In genomic region chr2:207725815-207726578, GRCh38 we compare ENCODE assay signal across 11 cellular contexts. TPM values are rescaled to one million over a fixed set of nuclear protein-coding genes. Genes with fewer than 3 reads are reported as not detected.
DNase-seq lines count a peak whose midpoint lies in the region; ATAC-seq, FAIRE-seq and TF ChIP-seq lines count a peak whose summit lies in the region.
"Had no signal": no experiment of that assay in that cellular context is flagged by ENCODE, and none has a peak within 500 bp of the region (broad histone marks: within the 10 kb centered on the region; RNA-seq: fewer than 3 reads in every experiment).

No MANE protein-coding gene starts in this region.

- H3K4me2 ChIP-seq in endothelial cell of umbilical vein (ENCODE audit: insufficient read depth, low read length), result peak overlapping the region; percentile 4

- H3K27me3 ChIP-seq in breast epithelium (no peaks in the 10 kb centered on the region), endothelial cell of umbilical vein (ENCODE audit: control insufficient read depth in 2 of 2, insufficient read depth in 2 of 2, low read length in 2 of 2) (no peaks in the 10 kb centered on the region)
- H3K27me3 ChIP-seq: suprapubic skin had no signal

- H3K9me3 ChIP-seq in breast epithelium, result no peaks in the 10 kb centered on the region
- no peaks in the 10 kb centered on the region for H3K9me3 ChIP-seq in endothelial cell of umbilical vein (replicated peaks; ENCODE audit: control insufficient read depth, insufficient read depth, low read length)
- H3K9me3 ChIP-seq: suprapubic skin had no signal

- H3K4me3 Mint-ChIP-seq in MCF 10A (ENCODE audit: unreplicated experiment), result no peak overlapping the region

- H4K20me1 ChIP-seq in endothelial cell of umbilical vein (replicated peaks; ENCODE audit: control insufficient read depth, extremely low read depth, insufficient read depth, low read length), result no peaks in the 10 kb centered on the region

- peak overlapping the region; percentile 20 for H2AFZ ChIP-seq in endothelial cell of umbilical vein (ENCODE audit: low read depth, low read length)

- BruUV-seq in MCF 10A (replicated peaks; lab: Mats Ljungman, UMichigan), result no TSS peak
- no TSS peak for BruUV-seq in endothelial cell of umbilical vein (replicated peaks; lab: Mats Ljungman, UMichigan)

- H3K27me3 Mint-ChIP-seq in MCF 10A (ENCODE audit: insufficient read depth, unreplicated experiment), result no peaks in the 10 kb centered on the region

- POLR2A ChIA-PET in MCF 10A (lab: Yijun Ruan, JAX), result interaction anchor here (0.6 to 6.4 kb wide), 16 partner anchors 7 to 529 kb away, joined by 3 to 57 read pairs (median 6); partner anchors contain the start of genes CCNYL1, CREB1, IDH1 and METTL21A
- POLR2A ChIA-PET in endothelial cell of umbilical vein (lab: Charles Lee), result interaction anchor here (0.6 to 2.8 kb wide), 2 partner anchors 15 to 34 kb away, joined by 5 to 9 read pairs; partner anchors contain the start of gene CCNYL1

- H3K36me3 ChIP-seq in breast epithelium, result no peaks in the 10 kb centered on the region
- H3K36me3 ChIP-seq in endothelial cell of umbilical vein (ENCODE audit: control insufficient read depth in 2 of 2, extremely low read depth in 1 of 2, insufficient read depth in 2 of 2, low read length in 2 of 2), result peaks cover 1 to 8% of the 10 kb centered on the region in 2 experiments
- H3K36me3 ChIP-seq: suprapubic skin had no signal

- H3K4me3 ChIP-seq in breast epithelium, result no peak overlapping the region
- no peak overlapping the region for H3K4me3 ChIP-seq in endothelial cell of umbilical vein (replicated peaks in 1 of 3; ENCODE audit: insufficient read depth in 1 of 3, low read depth in 1 of 3, low read length in 3 of 3)
- H3K4me3 ChIP-seq: suprapubic skin had no signal

- peaks cover 25% of the 10 kb centered on the region for H3K4me1 Mint-ChIP-seq in MCF 10A (ENCODE audit: insufficient read depth, unreplicated experiment)

- H3K27ac Mint-ChIP-seq in MCF 10A (ENCODE audit: low read depth, unreplicated experiment), result peak overlapping the region; percentile 28

- peaks cover 19% of the 10 kb centered on the region for H3K36me3 Mint-ChIP-seq in MCF 10A (ENCODE audit: insufficient read depth, unreplicated experiment)

- H3K9ac ChIP-seq in endothelial cell of umbilical vein (replicated peaks; ENCODE audit: extremely low read depth, insufficient read depth, low read length), result no peak overlapping the region

- peak; percentile 31 for DNase-seq in MCF 10A (ENCODE audit: unreplicated experiment)
- DNase-seq in breast epithelium (ENCODE audit: low spot score in 2 of 2), result no peak
- DNase-seq in NCI-H2107 treated with DMSO at 0.1 percent for 48 hours (lab: John Stamatoyannopoulos, UW; ENCODE audit: unreplicated experiment), result peak; percentile 24
- DNase-seq in endothelial cell of umbilical vein (ENCODE audit: low read depth, low spot score), result peak; percentile 62
- no peak for DNase-seq in NCI-H2171 treated with DMSO at 0.1 percent for 48 hours (lab: John Stamatoyannopoulos, UW)
- no peak for DNase-seq in cardiac septum (ENCODE audit: low spot score)
- no peak for DNase-seq in activated T-cell treated with anti-CD3 and anti-CD28 coated beads, Interleukin-2, amount 50 U/mL, for 48 hours
- DNase-seq: anterior cingulate cortex; stimulated activated CD4-positive, alpha-beta T cell treated with anti-CD3 and anti-CD28 coated beads, Interleukin-4, amount 100 ng/mL, for 24 hours had no signal

- FAIRE-seq in endothelial cell of umbilical vein (lab: Jason Lieb, UNC), result no peak

- CTCF ChIA-PET in MCF 10A (lab: Yijun Ruan, JAX) (interaction anchor here (0.6 to 3.1 kb wide), 16 partner anchors 9 to 450 kb away, joined by 3 to 27 read pairs (median 6); partner anchors contain the start of genes CCNYL1 and METTL21A), endothelial cell of umbilical vein (lab: Charles Lee) (interaction anchor here (0.6 to 3.1 kb wide), 11 partner anchors 8 to 314 kb away, joined by 3 to 28 read pairs (median 7); partner anchors contain the start of gene METTL21A)

- intact Hi-C loops in MCF 10A (cut with micrococcal nuclease) (no loop called here), breast epithelium (cut with DNase I; ENCODE audit: low total_unique reads) (no loop called here), endothelial cell of umbilical vein (cut with micrococcal nuclease) (loop anchor here (2.0 to 10.0 kb wide), 3 partner anchors 13 to 921 kb away; no protein-coding TSS in a partner anchor), cardiac septum (cut with DNase I) (no loop called here)

- peaks cover 5% of the 10 kb centered on the region for H3K79me2 ChIP-seq in endothelial cell of umbilical vein (ENCODE audit: control insufficient read depth, insufficient read depth, low read length)

- H3K9me1 ChIP-seq in endothelial cell of umbilical vein (replicated peaks; ENCODE audit: control insufficient read depth, extremely low read depth, insufficient read depth, low read length), result no peaks in the 10 kb centered on the region

- dilution Hi-C loops in endothelial cell of umbilical vein (cut with MboI; ENCODE audit: extremely low pct_ligation_motif_present, low sequenced_read_pairs), result no loop called here

- H3K4me1 ChIP-seq in breast epithelium (no peaks in the 10 kb centered on the region), endothelial cell of umbilical vein (ENCODE audit: control insufficient read depth, extremely low read depth, insufficient read depth, low read length) (peaks cover 20% of the 10 kb centered on the region)
- H3K4me1 ChIP-seq: suprapubic skin had no signal

- no peak for ATAC-seq in HG03108 (IDR thresholded peaks at IDR 0.05; ENCODE audit: unreplicated experiment)

- no peaks in the 10 kb centered on the region for H3K9me3 Mint-ChIP-seq in MCF 10A (ENCODE audit: unreplicated experiment)

- no peak for TF ChIP-seq CTCF in MCF 10A (IDR thresholded peaks at IDR 0.05; ENCODE audit: unreplicated experiment)
- TF ChIP-seq CTCF in breast epithelium (IDR thresholded peaks at IDR 0.05), result no peak
- TF ChIP-seq CTCF in endothelial cell of umbilical vein (IDR thresholded peaks at IDR 0.05; ENCODE audit: extremely low read depth in 1 of 2, insufficient read depth in 1 of 2, low read depth in 1 of 2, low read length in 2 of 2), result no peak

- H3K27ac ChIP-seq in breast epithelium (no peak overlapping the region), endothelial cell of umbilical vein (ENCODE audit: insufficient read depth, low read depth, low read length) (no peak overlapping the region)
- H3K27ac ChIP-seq: suprapubic skin had no signal

- TF ChIP-seq POLR2A in breast epithelium (IDR thresholded peaks at IDR 0.05), result no peak
- no peak for TF ChIP-seq POLR2A in endothelial cell of umbilical vein (IDR thresholded peaks at IDR 0.05; ENCODE audit: low read depth, low read length)

TF ChIP-seq in endothelial cell of umbilical vein, 7 proteins besides CTCF, POLR2A, EP300 and RAD21:
- no peak for TF ChIP-seq MAX (IDR thresholded peaks at IDR 0.05; ENCODE audit: insufficient read depth, insufficient read length)

RNA-seq across cellular contexts. Expression of gene CCNYL1, which starts 14.6 kb away (rescaled TPM):
- total RNA-seq in MCF 10A (2022), result 19.7 and 23.3 TPM in 2 replicates
- 10 to 100 TPM in 2 of 3 donors, 1 to 10 TPM in 1; 10.0 to 17.4 (median 11.8) TPM for total RNA-seq in breast epithelium
- total RNA-seq in endothelial cell of umbilical vein, result 47.3 and 49.3 TPM in 2 replicates
- polyA plus RNA-seq in endothelial cell of umbilical vein, result 11.3 and 15.2 TPM in 2 replicates
- polyA plus RNA-seq in endothelial cell of umbilical vein (2011; cell fraction: cytosol; rRNA removed), result 22.6 and 23.0 TPM in 2 replicates
- 31.2 and 34.4 TPM in 2 replicates for polyA plus RNA-seq in endothelial cell of umbilical vein (2011; cell fraction: nucleus; rRNA removed)
- polyA plus RNA-seq in endothelial cell of umbilical vein (2012), result 26.5 and 36.1 TPM in 2 replicates
- polyA minus RNA-seq in endothelial cell of umbilical vein, result 16.9 and 17.1 TPM in 2 replicates
- polyA minus RNA-seq in endothelial cell of umbilical vein (2011; cell fraction: cytosol; rRNA and poly(A)+ RNA removed), result 6.8 TPM
- 15.4 and 17.5 TPM in 2 replicates for polyA minus RNA-seq in endothelial cell of umbilical vein (2011; cell fraction: nucleus; rRNA and poly(A)+ RNA removed)
- total RNA-seq in cardiac septum, result 12.0 TPM

RNA-seq across cellular contexts. Expression of gene FZD5, which starts 43.7 kb away (rescaled TPM):
- 2.6 and 4.3 TPM in 2 replicates for total RNA-seq in MCF 10A (2022)
- total RNA-seq in breast epithelium, result 10 to 100 TPM in 2 of 3 donors, 1 to 10 TPM in 1; 5.2 to 17.0 (median 12.1) TPM
- total RNA-seq in endothelial cell of umbilical vein, result 2.8 and 3.3 TPM in 2 replicates
- polyA plus RNA-seq in endothelial cell of umbilical vein, result 0.72 and 0.99 TPM in 2 replicates
- polyA plus RNA-seq in endothelial cell of umbilical vein (2011; cell fraction: cytosol; rRNA removed), result 0.59 and 0.63 TPM in 2 replicates
- polyA plus RNA-seq in endothelial cell of umbilical vein (2011; cell fraction: nucleus; rRNA removed), result 0.70 and 1.0 TPM in 2 replicates
- 0.88 and 0.94 TPM in 2 replicates for polyA plus RNA-seq in endothelial cell of umbilical vein (2012)
- polyA minus RNA-seq in endothelial cell of umbilical vein, result 1.9 TPM in 2 replicates
- 4.5 TPM for polyA minus RNA-seq in endothelial cell of umbilical vein (2011; cell fraction: cytosol; rRNA and poly(A)+ RNA removed)
- 1.7 and 2.4 TPM in 2 replicates for polyA minus RNA-seq in endothelial cell of umbilical vein (2011; cell fraction: nucleus; rRNA and poly(A)+ RNA removed)
- total RNA-seq in cardiac septum, result 3.7 TPM

Comparison
In these comparisons a context has a peak if more than half of its experiments do, and no peak if none do; other contexts are left out.
1. DNase-seq: peak in MCF 10A (single experiment), NCI-H2107 treated with DMSO at 0.1 percent for 48 hours (single experiment) and endothelial cell of umbilical vein (single experiment); none in breast epithelium (0 of 2), NCI-H2171 treated with DMSO at 0.1 percent for 48 hours (single experiment), cardiac septum (single experiment) and activated T-cell treated with anti-CD3 and anti-CD28 coated beads, Interleukin-2, amount 50 U/mL, for 48 hours (0 of 2).